8 cellular contexts compared by ENCODE assay signal in the genomic region with DNA sequence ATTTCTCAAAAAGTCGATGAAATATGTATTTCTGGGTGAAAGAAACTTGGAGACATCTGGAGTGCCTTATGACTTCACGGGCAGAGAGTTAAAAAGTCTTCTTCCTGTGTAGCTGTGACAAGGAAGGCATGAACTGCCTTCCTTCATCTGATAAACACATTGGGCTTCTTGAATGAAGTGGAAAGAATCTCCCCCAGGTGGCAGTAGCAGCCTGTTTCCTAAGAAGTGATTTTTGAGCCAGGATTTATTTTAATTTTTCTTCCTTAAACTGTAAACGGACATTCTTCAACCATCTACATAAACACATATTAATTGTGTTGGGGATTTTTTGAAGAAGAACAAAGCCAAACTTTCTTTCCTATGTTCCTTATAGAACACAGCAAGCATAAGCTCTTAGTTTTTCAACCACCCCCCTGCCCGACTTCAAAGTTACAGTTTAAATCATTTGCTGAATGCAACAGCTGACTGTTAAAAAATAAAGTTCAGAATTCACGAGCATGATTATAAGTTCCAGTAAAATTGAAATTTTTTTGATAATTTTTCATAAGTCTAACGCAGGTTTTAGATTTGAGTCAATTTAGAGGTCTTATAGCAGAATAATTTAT. TPM values are rescaled to one million over a fixed set of nuclear protein-coding genes. Genes with fewer than 3 reads are reported as not detected.
DNase-seq lines count a peak whose midpoint lies in the region; ATAC-seq, FAIRE-seq and TF ChIP-seq lines count a peak whose summit lies in the region.

No MANE protein-coding gene starts in this region.

- H3K27ac ChIP-seq in CD4-positive, alpha-beta T cell (ENCODE audit: low read depth, low read length): no peak overlapping the region
- no peak overlapping the region for H3K27ac ChIP-seq in brain microvascular endothelial cell
- H3K27ac ChIP-seq in HepG2 (ENCODE audit: extremely low read length, insufficient read depth, low read length): no peak overlapping the region

- no peaks in the 10 kb centered on the region for H4K20me1 ChIP-seq in HepG2 (ENCODE audit: insufficient read depth, low read length)

- intact Hi-C loops in CD4-positive, alpha-beta T cell (cut with DNase I, micrococcal nuclease): loop anchor here in 1 of 2 experiments (2.0 kb wide), 1 partner anchor 1367 kb away; no protein-coding TSS in a partner anchor
- intact Hi-C loops in HepG2 (cut with micrococcal nuclease; ENCODE audit: unreplicated experiment): loop anchor here (1.0 to 5.0 kb wide), 5 partner anchors 52 to 529 kb away; a partner anchor contains a TSS

- H3K27me3 Mint-ChIP-seq in CD4-positive, alpha-beta T cell: peaks cover 29% of the 10 kb centered on the region
- H3K27me3 Mint-ChIP-seq in activated T-cell treated with anti-CD3 and anti-CD28 coated beads, Interleukin-2, amount 50 U/mL, for 4 hours (ENCODE audit: low read depth): peaks cover 23% of the 10 kb centered on the region

- no peak overlapping the region for H3K4me3 ChIP-seq in brain microvascular endothelial cell (ENCODE audit: low read depth, low read length)
- H3K4me3 ChIP-seq in HepG2 (replicated peaks in 1 of 3; ENCODE audit: insufficient read depth in 1 of 3, low read depth in 2 of 3, low read length in 3 of 3): no peak overlapping the region

- no peaks in the 10 kb centered on the region for H3K9me3 Mint-ChIP-seq in CD4-positive, alpha-beta T cell
- no peaks in the 10 kb centered on the region for H3K9me3 Mint-ChIP-seq in activated T-cell treated with anti-CD3 and anti-CD28 coated beads, Interleukin-2, amount 50 U/mL, for 4 hours

- peaks cover 14% of the 10 kb centered on the region for H3K27me3 ChIP-seq in CD4-positive, alpha-beta T cell (ENCODE audit: control insufficient read depth, insufficient read depth, low read length)
- H3K27me3 ChIP-seq in brain microvascular endothelial cell (replicated peaks) (no peaks in the 10 kb centered on the region), HepG2 (ENCODE audit: control insufficient read depth in 1 of 2, insufficient read depth in 2 of 2, low read length in 2 of 2) (no peaks in the 10 kb centered on the region)

- in situ Hi-C loops in brain microvascular endothelial cell (cut with HindIII; ENCODE audit: low pct_ligation_motif_present, low sequenced_read_pairs) (no loop called here), HepG2 (cut with HindIII; ENCODE audit: extremely low pct_ligation_motif_present, low pct_unique_long_range_greater_than_20kb) (loop anchor here (5.0 to 25.0 kb wide), 2 partner anchors 133 to 443 kb away; no protein-coding TSS in a partner anchor)

- H3K4me1 Mint-ChIP-seq in CD4-positive, alpha-beta T cell (ENCODE audit: low read depth): no peaks in the 10 kb centered on the region
- peaks cover 3% of the 10 kb centered on the region for H3K4me1 Mint-ChIP-seq in activated T-cell treated with anti-CD3 and anti-CD28 coated beads, Interleukin-2, amount 50 U/mL, for 4 hours (ENCODE audit: low read depth)

- TF ChIP-seq POLR2A in GM12892 (IDR thresholded peaks at IDR 0.05; ENCODE audit: low read depth, low read length) (no peak), HepG2 (IDR thresholded peaks at IDR 0.05; ENCODE audit: insufficient read depth in 1 of 2, low read depth in 2 of 2, low read length in 2 of 2) (no peak)

- H3K36me3 ChIP-seq in brain microvascular endothelial cell (replicated peaks): no peaks in the 10 kb centered on the region
- H3K36me3 ChIP-seq in HepG2 (replicated peaks in 1 of 2; ENCODE audit: control insufficient read depth in 1 of 2, insufficient read depth in 2 of 2, low read length in 2 of 2): no peaks in the 10 kb centered on the region

- no peak overlapping the region for H3K9ac ChIP-seq in HepG2 (ENCODE audit: insufficient read depth, low read depth, low read length)

- no peaks in the 10 kb centered on the region for H3K9me3 ChIP-seq in CD4-positive, alpha-beta T cell (ENCODE audit: control insufficient read depth, low read length)
- H3K9me3 ChIP-seq in HepG2 (ENCODE audit: low read length): no peaks in the 10 kb centered on the region

- no peaks in the 10 kb centered on the region for H3K36me3 Mint-ChIP-seq in CD4-positive, alpha-beta T cell (ENCODE audit: low read depth)
- H3K36me3 Mint-ChIP-seq in activated T-cell treated with anti-CD3 and anti-CD28 coated beads, Interleukin-2, amount 50 U/mL, for 4 hours (ENCODE audit: insufficient read depth): no peaks in the 10 kb centered on the region

- no peaks in the 10 kb centered on the region for H3K79me2 ChIP-seq in HepG2 (ENCODE audit: insufficient read depth, low read length)

- TF ChIP-seq EP300 in HepG2 (IDR thresholded peaks at IDR 0.05; ENCODE audit: low read depth in 2 of 2, low read length in 2 of 2) (no peak), HepG2 (CRISPR knock-in tag; IDR thresholded peaks at IDR 0.05; ENCODE audit: borderline replicate concordance) (no peak)

- H3K4me2 ChIP-seq in HepG2 (ENCODE audit: low read depth, low read length): no peak overlapping the region

- WGBS in HepG2 (ENCODE audit: low lambda C conversion rate): 29% methylated on average over 6 of the region's 6 CpGs

- FAIRE-seq in GM12892 (lab: Jason Lieb, UNC) (peak; percentile 94), HepG2 (lab: Jason Lieb, UNC) (no peak), urothelium cell line (lab: Jason Lieb, UNC) (no peak)

- no peak overlapping the region for H2AFZ ChIP-seq in HepG2 (ENCODE audit: low read length)

- peak; percentile 15 for TF ChIP-seq CTCF in CD4-positive, alpha-beta T cell (IDR thresholded peaks at IDR 0.05)
- TF ChIP-seq CTCF in brain microvascular endothelial cell (IDR thresholded peaks at IDR 0.05; ENCODE audit: low read depth, low read length, missing control alignments): peak; percentile 78
- peak; percentile 73 for TF ChIP-seq CTCF in HepG2 (CRISPR knock-in tag; IDR thresholded peaks at IDR 0.05)

- H3K4me1 ChIP-seq in HepG2 (ENCODE audit: insufficient read depth, low read length): peaks cover 17% of the 10 kb centered on the region

- CTCF ChIA-PET in CD4-positive, alpha-beta T cell (lab: Charles Lee): interaction anchor here (1.1 kb wide), 1 partner anchor 28 kb away, joined by 3 read pairs; no protein-coding TSS in a partner anchor
- CTCF ChIA-PET in HepG2 (lab: Yijun Ruan, JAX; ENCODE audit: low intra/inter-chr PET ratio, low total read pairs): interaction anchor here (1.6 to 2.5 kb wide), 4 partner anchors 41 to 153 kb away, joined by 4 to 29 read pairs (median 6); no protein-coding TSS in a partner anchor

- POLR2A ChIA-PET in CD4-positive, alpha-beta T cell (lab: Charles Lee): no interaction called here
- POLR2A ChIA-PET in HepG2 (lab: Yijun Ruan, JAX): interaction anchor here (1.3 kb wide), 1 partner anchor 25 kb away, joined by 3 read pairs; no protein-coding TSS in a partner anchor

- no peak overlapping the region for H3K27ac Mint-ChIP-seq in CD4-positive, alpha-beta T cell

- no peak for DNase-seq in CD4-positive, alpha-beta T cell
- DNase-seq in GM12892 (ENCODE audit: insufficient read length) (no peak), NCI-H69 (lab: John Stamatoyannopoulos, UW) (peak; percentile 49), brain microvascular endothelial cell (peak; percentile 75), HepG2 (ENCODE audit: low spot score) (peak; percentile 42), urothelium cell line (ENCODE audit: low spot score) (peak; percentile 40)
- no peak for DNase-seq in activated T-cell treated with anti-CD3 and anti-CD28 coated beads, Interleukin-2, amount 50 U/mL, for 4 hours

- no peak for ATAC-seq in CD4-positive, alpha-beta T cell (ENCODE audit: poor library complexity)
- ATAC-seq in HG02981 (IDR thresholded peaks at IDR 0.05; ENCODE audit: unreplicated experiment): peak; percentile 75
- ATAC-seq in HepG2: peak; percentile 67
- no peak for ATAC-seq in activated T-cell treated with anti-CD3 and anti-CD28 coated beads, Interleukin-2, amount 50 U/mL, for 4 hours

- TF ChIP-seq RAD21 in HepG2 (CRISPR knock-in tag; IDR thresholded peaks at IDR 0.05): peak; percentile 67; the same call in 1 of the 2 replicates

- no peak overlapping the region for H3K4me3 Mint-ChIP-seq in CD4-positive, alpha-beta T cell
- H3K4me3 Mint-ChIP-seq in activated T-cell treated with anti-CD3 and anti-CD28 coated beads, Interleukin-2, amount 50 U/mL, for 4 hours: no peak overlapping the region

- no TSS peak for BruUV-seq in HepG2 (replicated peaks; lab: Mats Ljungman, UMichigan)

RNA-seq across cellular contexts. Expression of a gene that starts 1.0 kb away (rescaled TPM):
- not detected for total RNA-seq in CD4-positive, alpha-beta T cell
- polyA plus RNA-seq in GM12892 (2012; ENCODE audit: missing spikeins): not detected
- total RNA-seq in HepG2 (2016; rRNA removed; fragmentation: Illumina TruSeq; extraction: Trizol): not detected in 2 replicates
- total RNA-seq in HepG2 (2016; cell fraction: cytosol; rRNA removed; fragmentation: Illumina TruSeq; extraction: Trizol; ENCODE audit: low read depth): not detected in 2 replicates
- total RNA-seq in HepG2 (2016; cell fraction: insoluble cytoplasmic fraction; rRNA removed; fragmentation: Illumina TruSeq; extraction: Trizol): not detected in 2 replicates
- not detected in 2 replicates for total RNA-seq in HepG2 (2016; cell fraction: membrane; rRNA removed; fragmentation: Illumina TruSeq; extraction: Trizol)
- total RNA-seq in HepG2 (2016; cell fraction: nucleus; rRNA removed; fragmentation: Illumina TruSeq; extraction: Trizol): not detected in 2 replicates
- not detected in 2 replicates for polyA plus RNA-seq in HepG2 (2011; rRNA removed)
- polyA plus RNA-seq in HepG2 (2011; cell fraction: cytosol; rRNA removed): not detected in 2 replicates
- polyA plus RNA-seq in HepG2 (2011; cell fraction: nucleus; rRNA removed): not detected in 2 replicates
- not detected in 2 replicates for polyA plus RNA-seq in HepG2 (2012)
- not detected in 2 replicates for polyA plus RNA-seq in HepG2 (2016; cell fraction: cytosol; fragmentation: Illumina TruSeq; extraction: Trizol; ENCODE audit: low read depth)
- polyA plus RNA-seq in HepG2 (2016; cell fraction: insoluble cytoplasmic fraction; fragmentation: Illumina TruSeq; extraction: Trizol; ENCODE audit: low read depth): not detected in 2 replicates
- polyA plus RNA-seq in HepG2 (2016; cell fraction: membrane; fragmentation: Illumina TruSeq; extraction: Trizol; ENCODE audit: low read depth): not detected in 2 replicates
- not detected in 2 replicates for polyA plus RNA-seq in HepG2 (2016; cell fraction: nucleus; fragmentation: Illumina TruSeq; extraction: Trizol; ENCODE audit: insufficient read depth, low read depth)
- polyA minus RNA-seq in HepG2 (2011; rRNA and poly(A)+ RNA removed; ENCODE audit: low replicate concordance): not detected in 2 replicates
- not detected in 2 replicates for polyA minus RNA-seq in HepG2 (2011; cell fraction: cytosol; rRNA and poly(A)+ RNA removed)
- polyA minus RNA-seq in HepG2 (2011; cell fraction: nucleus; rRNA and poly(A)+ RNA removed): not detected in 2 replicates
- total RNA-seq in activated T-cell treated with anti-CD3 and anti-CD28 coated beads, Interleukin-2, amount 50 U/mL, for 4 hours: not detected

RNA-seq across cellular contexts. Expression of a gene that starts 53.2 kb away (rescaled TPM):
- total RNA-seq in CD4-positive, alpha-beta T cell: 10 to 100 TPM; 75.4 to 77.8 TPM
- 69.6 TPM for polyA plus RNA-seq in GM12892 (2012; ENCODE audit: missing spikeins)
- 82.9 and 116 TPM in 2 replicates for total RNA-seq in HepG2 (2016; rRNA removed; fragmentation: Illumina TruSeq; extraction: Trizol)
- total RNA-seq in HepG2 (2016; cell fraction: cytosol; rRNA removed; fragmentation: Illumina TruSeq; extraction: Trizol; ENCODE audit: low read depth): 30.5 and 34.0 TPM in 2 replicates
- 83.6 and 117 TPM in 2 replicates for total RNA-seq in HepG2 (2016; cell fraction: insoluble cytoplasmic fraction; rRNA removed; fragmentation: Illumina TruSeq; extraction: Trizol)
- total RNA-seq in HepG2 (2016; cell fraction: membrane; rRNA removed; fragmentation: Illumina TruSeq; extraction: Trizol): 39.0 and 40.1 TPM in 2 replicates
- total RNA-seq in HepG2 (2016; cell fraction: nucleus; rRNA removed; fragmentation: Illumina TruSeq; extraction: Trizol): 44.3 and 52.5 TPM in 2 replicates
- polyA plus RNA-seq in HepG2 (2011; rRNA removed): 19.6 and 28.6 TPM in 2 replicates
- 10.4 and 14.9 TPM in 2 replicates for polyA plus RNA-seq in HepG2 (2011; cell fraction: cytosol; rRNA removed)
- 14.5 and 20.1 TPM in 2 replicates for polyA plus RNA-seq in HepG2 (2011; cell fraction: nucleus; rRNA removed)
- 51.2 and 79.1 TPM in 2 replicates for polyA plus RNA-seq in HepG2 (2012)
- 20.3 and 22.2 TPM in 2 replicates for polyA plus RNA-seq in HepG2 (2016; cell fraction: cytosol; fragmentation: Illumina TruSeq; extraction: Trizol; ENCODE audit: low read depth)
- 110 and 116 TPM in 2 replicates for polyA plus RNA-seq in HepG2 (2016; cell fraction: insoluble cytoplasmic fraction; fragmentation: Illumina TruSeq; extraction: Trizol; ENCODE audit: low read depth)
- 23.9 and 29.0 TPM in 2 replicates for polyA plus RNA-seq in HepG2 (2016; cell fraction: membrane; fragmentation: Illumina TruSeq; extraction: Trizol; ENCODE audit: low read depth)
- polyA plus RNA-seq in HepG2 (2016; cell fraction: nucleus; fragmentation: Illumina TruSeq; extraction: Trizol; ENCODE audit: insufficient read depth, low read depth): 92.7 and 105 TPM in 2 replicates
- 2.7 and 3.9 TPM in 2 replicates for polyA minus RNA-seq in HepG2 (2011; rRNA and poly(A)+ RNA removed; ENCODE audit: low replicate concordance)
- polyA minus RNA-seq in HepG2 (2011; cell fraction: cytosol; rRNA and poly(A)+ RNA removed): 10.7 and 11.9 TPM in 2 replicates
- polyA minus RNA-seq in HepG2 (2011; cell fraction: nucleus; rRNA and poly(A)+ RNA removed): 20.3 and 25.0 TPM in 2 replicates
- total RNA-seq in activated T-cell treated with anti-CD3 and anti-CD28 coated beads, Interleukin-2, amount 50 U/mL, for 4 hours: 10 to 100 TPM; 73.8 to 89.3 (median 74.8) TPM

RNA-seq across cellular contexts. Expression of a gene that starts 53.5 kb away (rescaled TPM):
- 10 to 100 TPM; 23.5 to 29.0 TPM for total RNA-seq in CD4-positive, alpha-beta T cell
- polyA plus RNA-seq in GM12892 (2012; ENCODE audit: missing spikeins): 13.7 TPM
- 44.3 and 51.0 TPM in 2 replicates for total RNA-seq in HepG2 (2016; rRNA removed; fragmentation: Illumina TruSeq; extraction: Trizol)
- total RNA-seq in HepG2 (2016; cell fraction: cytosol; rRNA removed; fragmentation: Illumina TruSeq; extraction: Trizol; ENCODE audit: low read depth): 51.6 and 59.0 TPM in 2 replicates
- 38.7 and 48.0 TPM in 2 replicates for total RNA-seq in HepG2 (2016; cell fraction: insoluble cytoplasmic fraction; rRNA removed; fragmentation: Illumina TruSeq; extraction: Trizol)
- total RNA-seq in HepG2 (2016; cell fraction: membrane; rRNA removed; fragmentation: Illumina TruSeq; extraction: Trizol): 31.2 and 40.8 TPM in 2 replicates
- 170 and 177 TPM in 2 replicates for total RNA-seq in HepG2 (2016; cell fraction: nucleus; rRNA removed; fragmentation: Illumina TruSeq; extraction: Trizol)
- polyA plus RNA-seq in HepG2 (2011; rRNA removed): 55.7 and 62.4 TPM in 2 replicates
- 20.1 and 25.7 TPM in 2 replicates for polyA plus RNA-seq in HepG2 (2011; cell fraction: cytosol; rRNA removed)
- polyA plus RNA-seq in HepG2 (2011; cell fraction: nucleus; rRNA removed): 121 and 149 TPM in 2 replicates
- polyA plus RNA-seq in HepG2 (2012): 24.7 and 32.0 TPM in 2 replicates
- polyA plus RNA-seq in HepG2 (2016; cell fraction: cytosol; fragmentation: Illumina TruSeq; extraction: Trizol; ENCODE audit: low read depth): 1.9 and 2.8 TPM in 2 replicates
- 27.6 and 28.6 TPM in 2 replicates for polyA plus RNA-seq in HepG2 (2016; cell fraction: insoluble cytoplasmic fraction; fragmentation: Illumina TruSeq; extraction: Trizol; ENCODE audit: low read depth)
- 6.4 and 6.6 TPM in 2 replicates for polyA plus RNA-seq in HepG2 (2016; cell fraction: membrane; fragmentation: Illumina TruSeq; extraction: Trizol; ENCODE audit: low read depth)
- polyA plus RNA-seq in HepG2 (2016; cell fraction: nucleus; fragmentation: Illumina TruSeq; extraction: Trizol; ENCODE audit: insufficient read depth, low read depth): 52.1 and 53.0 TPM in 2 replicates
- polyA minus RNA-seq in HepG2 (2011; rRNA and poly(A)+ RNA removed; ENCODE audit: low replicate concordance): 16.3 and 149 TPM in 2 replicates
- polyA minus RNA-seq in HepG2 (2011; cell fraction: cytosol; rRNA and poly(A)+ RNA removed): 25.6 and 32.7 TPM in 2 replicates
- polyA minus RNA-seq in HepG2 (2011; cell fraction: nucleus; rRNA and poly(A)+ RNA removed): 587 and 688 TPM in 2 replicates
- total RNA-seq in activated T-cell treated with anti-CD3 and anti-CD28 coated beads, Interleukin-2, amount 50 U/mL, for 4 hours: 10 to 100 TPM; 12.7 to 15.8 (median 15.1) TPM

Comparison
In these comparisons a context has a peak if more than half of its experiments do, and no peak if none do; other contexts are left out.
1. ATAC-seq: peak in HG02981 (single experiment) and HepG2 (single experiment); none in CD4-positive, alpha-beta T cell (single experiment) and activated T-cell treated with anti-CD3 and anti-CD28 coated beads, Interleukin-2, amount 50 U/mL, for 4 hours (0 of 2).
2. DNase-seq: peak in NCI-H69 (single experiment), brain microvascular endothelial cell (single experiment), HepG2 (single experiment) and urothelium cell line (single experiment); none in CD4-positive, alpha-beta T cell (0 of 10), GM12892 (single experiment) and activated T-cell treated with anti-CD3 and anti-CD28 coated beads, Interleukin-2, amount 50 U/mL, for 4 hours (single experiment).
3. CTCF ChIP-seq: peak in every context shown above with its lines; median percentile 78 in brain microvascular endothelial cell; 73 in HepG2; 15 in CD4-positive, alpha-beta T cell.